In genomic region chr20:57110121-57111027, GRCh38 we compare ENCODE assay signal across 1 cellular context.
TF ChIP-seq lines count a peak whose summit lies in the region.

No MANE protein-coding gene starts in this region.

TF ChIP-seq in K562, 482 proteins besides CTCF, POLR2A, EP300 and RAD21 (continued from another document):
- TF ChIP-seq MGA (IDR thresholded peaks at IDR 0.05) (peak; percentile 52; the same call in 1 of the 2 replicates), TFAP4 (CRISPR knock-in tag; IDR thresholded peaks at IDR 0.05; ENCODE audit: borderline replicate concordance) (peak; percentile 30; the same call in 1 of the 2 replicates), ZNF584 (CRISPR knock-in tag; IDR thresholded peaks at IDR 0.05; ENCODE audit: low read depth) (0 out of 2 replicates have a peak, but pooled peaks have one; percentile 19), PHF8 (IDR thresholded peaks at IDR 0.05; ENCODE audit: borderline replicate concordance, low read length) (peak; percentile 23; the same call in 1 of the 2 replicates), BHLHE40 (IDR thresholded peaks at IDR 0.05; ENCODE audit: low read length) (peak; percentile 29), ZBTB11 (CRISPR knock-in tag; IDR thresholded peaks at IDR 0.05) (peak; percentile 77 to 98 (median 92))
